In the genomic region with DNA sequence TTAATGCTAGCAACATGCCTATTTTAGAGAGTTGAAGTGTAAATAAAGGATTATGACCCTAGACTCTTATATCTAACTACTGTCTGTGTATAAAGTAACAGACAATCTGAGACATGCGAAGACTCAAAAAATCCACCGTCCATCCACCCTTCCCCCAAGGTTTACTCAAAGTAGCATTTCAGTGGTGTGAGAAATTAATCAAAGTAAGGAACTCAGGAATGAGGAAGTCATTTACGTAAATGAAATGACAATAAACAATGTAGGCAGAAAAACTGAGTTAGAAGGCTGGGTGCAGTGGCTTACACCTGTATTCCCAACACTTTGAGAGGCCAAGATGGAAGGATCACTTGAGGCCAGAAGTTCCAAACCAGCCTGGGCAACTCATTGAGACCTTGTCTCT, we compare ENCODE assay signal across 30 cellular contexts. TPM values are rescaled to one million over a fixed set of nuclear protein-coding genes. Genes with fewer than 3 reads are reported as not detected.
DNase-seq lines count a peak whose midpoint lies in the region; ATAC-seq and TF ChIP-seq lines count a peak whose summit lies in the region.
"Had no signal": no experiment of that assay in that cellular context is flagged by ENCODE, and none has a peak within 500 bp of the region (broad histone marks: within the 10 kb centered on the region; RNA-seq: fewer than 3 reads in every experiment).

No MANE protein-coding gene starts in this region.

- no peak overlapping the region for H3K4me2 ChIP-seq in mesenchymal stem cell (ENCODE audit: low read length, poor library complexity, severe bottlenecking)

- H2BK12ac ChIP-seq in mesenchymal stem cell (ENCODE audit: low read length in 2 of 2): no peak overlapping the region

- H3K4me1 Mint-ChIP-seq in memory B cell: peaks cover 10% of the 10 kb centered on the region
- H3K4me1 Mint-ChIP-seq in stimulated activated memory B cell treated with anti-CD40 and anti-IgM and Interleukin-4, amounts not matched to agents 10 μg/mL and 1 μg/mL and 100 μg/mL, for 72 hours: peaks cover 32% of the 10 kb centered on the region

- H3K4me1 ChIP-seq in HEK293 (ENCODE audit: control insufficient read depth, insufficient read depth, low read length) (peaks cover 5% of the 10 kb centered on the region; the same call in 1 of the 2 replicates), mesenchymal stem cell (ENCODE audit: control insufficient read depth, insufficient read depth, low read depth, low read length) (peaks cover 21% of the 10 kb centered on the region)
- H3K4me1 ChIP-seq: adrenal gland had no signal

- peaks cover 47 to 49% of the 10 kb centered on the region in 2 experiments for H3K27me3 ChIP-seq in mesenchymal stem cell (ENCODE audit: control insufficient read depth in 1 of 2, insufficient read depth in 1 of 2, low read length in 2 of 2)

- H3K36me3 ChIP-seq in HEK293 (ENCODE audit: control insufficient read depth in 2 of 2, insufficient read depth in 1 of 2, low read length in 2 of 2) (no peaks in the 10 kb centered on the region), mesenchymal stem cell (ENCODE audit: control insufficient read depth in 1 of 2, insufficient read depth in 2 of 2, low read depth in 1 of 2, low read length in 2 of 2) (no peaks in the 10 kb centered on the region)
- H3K36me3 ChIP-seq: adrenal gland, brain microvascular endothelial cell, gastroesophageal sphincter, uterus had no signal

- ATAC-seq in memory B cell (ENCODE audit: low read depth): peak; percentile 38
- ATAC-seq in stimulated activated memory B cell treated with anti-CD40 and anti-IgM and Interleukin-4, amounts not matched to agents 10 μg/mL and 1 μg/mL and 100 μg/mL, for 72 hours: no peak
- ATAC-seq: activated CD4-positive, alpha-beta T cell treated with anti-CD3 and anti-CD28 coated beads for 36 hours; activated CD8-positive, alpha-beta T cell treated with anti-CD3 and anti-CD28 coated beads, Interleukin-2, amount 10 ng/mL, durations not matched to agents 7 days and 5 days; gastroesophageal sphincter; left lobe of liver; sciatic nerve; stimulated activated effector memory CD8-positive, alpha-beta T cell treated with anti-CD3 and anti-CD28 coated beads, Interleukin-12 subunit alpha, Interleukin-12 subunit beta, amount 100 ng/mL, for 72 hours had no signal

- H3K4me3 Mint-ChIP-seq in memory B cell: peak overlapping the region; percentile 55
- H3K4me3 Mint-ChIP-seq in stimulated activated memory B cell treated with anti-CD40 and anti-IgM and Interleukin-4, amounts not matched to agents 10 μg/mL and 1 μg/mL and 100 μg/mL, for 72 hours: peak overlapping the region; percentile 3
- H3K4me3 Mint-ChIP-seq: activated CD4-positive, alpha-beta T cell treated with anti-CD3 and anti-CD28 coated beads for 36 hours; activated CD8-positive, alpha-beta T cell treated with anti-CD3 and anti-CD28 coated beads, Interleukin-2, amount 10 ng/mL, durations not matched to agents 7 days and 5 days had no signal

- DNase-seq in NOMO-1 treated with DMSO at 0.1 percent for 48 hours (lab: John Stamatoyannopoulos, UW; ENCODE audit: unreplicated experiment): peak; percentile 38
- DNase-seq in NOMO-1 treated with dmso at 0.1 percent for 144 hours (lab: John Stamatoyannopoulos, UW; ENCODE audit: unreplicated experiment): no peak
- DNase-seq in memory B cell (ENCODE audit: low spot score in 2 of 2): no peak
- DNase-seq in mesenteric fat pad (ENCODE audit: low spot score): no peak
- DNase-seq in putamen (ENCODE audit: low spot score): no peak
- no peak for DNase-seq in mesenchymal stem cell
- DNase-seq: 8988T; activated CD8-positive, alpha-beta T cell treated with anti-CD3 and anti-CD28 coated beads, Interleukin-2, amount 10 ng/mL, durations not matched to agents 7 days and 5 days; activated effector memory CD4-positive, alpha-beta T cell treated with anti-CD3 and anti-CD28 coated beads, Interleukin-2, amount 50 U/mL, for 16 hours; brain microvascular endothelial cell; DMS153; hippocampal formation; Karpas-422; midbrain; NCI-H1694; NCI-H524 treated with DMSO at 0.1 percent for 48 hours; Right ventricle myocardium superior; stimulated activated CD4-positive, alpha-beta T cell treated with anti-CD3 and anti-CD28 coated beads, Interleukin-12 subunit alpha, Interleukin-12 subunit beta, amount 100 ng/mL, for 4 hours; stimulated activated CD4-positive, alpha-beta T cell treated with anti-CD3 and anti-CD28 coated beads, Interleukin-4, amount 100 ng/mL, for 1 hour; uterus had no signal

- no peak overlapping the region for H2BK15ac ChIP-seq in mesenchymal stem cell (ENCODE audit: low read depth, poor library complexity, severe bottlenecking)

- WGBS in mesenchymal stem cell: 70% methylated on average over 1 of the region's 3 CpGs

- no peak overlapping the region for H2BK120ac ChIP-seq in mesenchymal stem cell (ENCODE audit: low read depth, low read length)

- no peak overlapping the region for H2BK5ac ChIP-seq in mesenchymal stem cell (ENCODE audit: low read depth, low read length, poor library complexity, severe bottlenecking)

- CTCF ChIA-PET in HEK293 (lab: Yijun Ruan, JAX): interaction anchor here (0.6 to 1.7 kb wide), 6 partner anchors 42 to 401 kb away, joined by 3 to 8 read pairs (median 4); no protein-coding TSS in a partner anchor

- no peaks in the 10 kb centered on the region for H3K79me1 ChIP-seq in mesenchymal stem cell (replicated peaks; ENCODE audit: low read length, poor library complexity, severe bottlenecking)

- H3K14ac ChIP-seq in mesenchymal stem cell (ENCODE audit: low read length in 2 of 2): no peak overlapping the region

- H3K27ac ChIP-seq in HEK293 (ENCODE audit: extremely low read depth, low read depth, low read length) (peak overlapping the region; percentile 44; the same call in 1 of the 2 replicates), mesenchymal stem cell (ENCODE audit: low read length, poor library complexity, severe bottlenecking) (no peak overlapping the region)
- H3K27ac ChIP-seq: adrenal gland, brain microvascular endothelial cell, uterus had no signal

- H3K9ac ChIP-seq in mesenchymal stem cell (ENCODE audit: low read length): no peak overlapping the region

- H4K91ac ChIP-seq in mesenchymal stem cell (ENCODE audit: low read length): no peak overlapping the region

- no peaks in the 10 kb centered on the region for H3K9me3 ChIP-seq in HEK293 (ENCODE audit: control insufficient read depth, insufficient read depth, low read depth, low read length)
- H3K9me3 ChIP-seq in mesenchymal stem cell (ENCODE audit: control insufficient read depth, low read length): no peaks in the 10 kb centered on the region
- H3K9me3 ChIP-seq: adrenal gland, gastroesophageal sphincter, uterus had no signal

- H3K4me3 ChIP-seq in HEK293 (ENCODE audit: low read depth, low read length): no peak overlapping the region
- H3K4me3 ChIP-seq in mesenchymal stem cell (ENCODE audit: insufficient read depth in 1 of 2, low read depth in 1 of 2, low read length in 2 of 2): no peak overlapping the region
- H3K4me3 ChIP-seq: adrenal gland, gastroesophageal sphincter, uterus had no signal

- peaks cover 24% of the 10 kb centered on the region for H3K27me3 Mint-ChIP-seq in memory B cell
- peaks cover 40% of the 10 kb centered on the region for H3K27me3 Mint-ChIP-seq in stimulated activated memory B cell treated with anti-CD40 and anti-IgM and Interleukin-4, amounts not matched to agents 10 μg/mL and 1 μg/mL and 100 μg/mL, for 72 hours

- no peak overlapping the region for H3K18ac ChIP-seq in mesenchymal stem cell (ENCODE audit: low read depth in 1 of 2, low read length in 2 of 2)

- no peaks in the 10 kb centered on the region for H3K9me3 Mint-ChIP-seq in memory B cell
- no peaks in the 10 kb centered on the region for H3K9me3 Mint-ChIP-seq in stimulated activated memory B cell treated with anti-CD40 and anti-IgM and Interleukin-4, amounts not matched to agents 10 μg/mL and 1 μg/mL and 100 μg/mL, for 72 hours
- H3K9me3 Mint-ChIP-seq: stimulated activated effector memory CD8-positive, alpha-beta T cell treated with anti-CD3 and anti-CD28 coated beads, Interleukin-12 subunit alpha, Interleukin-12 subunit beta, amount 100 ng/mL, for 72 hours had no signal

- H3K27ac Mint-ChIP-seq in memory B cell: no peak overlapping the region
- no peak overlapping the region for H3K27ac Mint-ChIP-seq in stimulated activated memory B cell treated with anti-CD40 and anti-IgM and Interleukin-4, amounts not matched to agents 10 μg/mL and 1 μg/mL and 100 μg/mL, for 72 hours
- H3K27ac Mint-ChIP-seq: activated CD4-positive, alpha-beta T cell treated with anti-CD3 and anti-CD28 coated beads for 36 hours; activated CD8-positive, alpha-beta T cell treated with anti-CD3 and anti-CD28 coated beads, Interleukin-2, amount 10 ng/mL, durations not matched to agents 7 days and 5 days; stimulated activated effector memory CD8-positive, alpha-beta T cell treated with anti-CD3 and anti-CD28 coated beads, Interleukin-12 subunit alpha, Interleukin-12 subunit beta, amount 100 ng/mL, for 72 hours had no signal

- H3K36me3 Mint-ChIP-seq in memory B cell: no peaks in the 10 kb centered on the region
- no peaks in the 10 kb centered on the region for H3K36me3 Mint-ChIP-seq in stimulated activated memory B cell treated with anti-CD40 and anti-IgM and Interleukin-4, amounts not matched to agents 10 μg/mL and 1 μg/mL and 100 μg/mL, for 72 hours
- H3K36me3 Mint-ChIP-seq: stimulated activated effector memory CD8-positive, alpha-beta T cell treated with anti-CD3 and anti-CD28 coated beads, Interleukin-12 subunit alpha, Interleukin-12 subunit beta, amount 100 ng/mL, for 72 hours had no signal

- no peak overlapping the region for H2AFZ ChIP-seq in mesenchymal stem cell (ENCODE audit: low read depth, low read length)

- H4K8ac ChIP-seq in mesenchymal stem cell (ENCODE audit: low read length): no peak overlapping the region

- H3K23ac ChIP-seq in mesenchymal stem cell (ENCODE audit: low read length in 2 of 2): no peak overlapping the region

- TF ChIP-seq CTCF in HEK293 (tag by site-specific recombination; IDR thresholded peaks at IDR 0.05): no peak

- H3K4ac ChIP-seq in mesenchymal stem cell (ENCODE audit: low read depth in 1 of 2, low read length in 2 of 2): no peak overlapping the region

- no peak overlapping the region for H2AK5ac ChIP-seq in mesenchymal stem cell (ENCODE audit: low read length, severe bottlenecking)

- POLR2A ChIA-PET in HEK293 (lab: Yijun Ruan, JAX): no interaction called here

TF ChIP-seq in HEK293, 187 proteins besides CTCF, POLR2A, EP300 and RAD21 (continues in another document):
- no peak for TF ChIP-seq ZNF48 (tag by site-specific recombination; IDR thresholded peaks at IDR 0.05)
- no peak for TF ChIP-seq BCL11A (tag by site-specific recombination; IDR thresholded peaks at IDR 0.05; ENCODE audit: low read depth)
- TF ChIP-seq IKZF3 (tag by site-specific recombination; IDR thresholded peaks at IDR 0.05): no peak
- no peak for TF ChIP-seq ZBTB8A (tag by site-specific recombination; IDR thresholded peaks at IDR 0.05)
- no peak for TF ChIP-seq YY2 (tag by site-specific recombination; IDR thresholded peaks at IDR 0.05)
- no peak for TF ChIP-seq ZNF184 (tag by site-specific recombination; IDR thresholded peaks at IDR 0.05)
- no peak for TF ChIP-seq ZIC2 (tag by site-specific recombination; IDR thresholded peaks at IDR 0.05)

RNA-seq across cellular contexts. Expression of gene NTN1, which starts 19.8 kb away (rescaled TPM):
- total RNA-seq in mesenteric fat pad: 3.1 TPM
- 0.14 TPM for polyA plus RNA-seq in mesenchymal stem cell (2013, experiment 1 of 2)
- 0.19 TPM for polyA plus RNA-seq in mesenchymal stem cell (2013, experiment 2 of 2)
- total RNA-seq: activated CD8-positive, alpha-beta T cell treated with anti-CD3 and anti-CD28 coated beads, Interleukin-2, amount 10 ng/mL, durations not matched to agents 7 days and 5 days had no signal

RNA-seq across cellular contexts. Expression of gene PIK3R5, which starts 36.0 kb away (rescaled TPM):
- 34.5 TPM for total RNA-seq in mesenteric fat pad
- polyA plus RNA-seq in mesenchymal stem cell (2013, experiment 1 of 2): not detected
- polyA plus RNA-seq in mesenchymal stem cell (2013, experiment 2 of 2): not detected
- total RNA-seq: chondrocyte, fibroblast of lung had no signal
